Comparison of ENCODE assay signal across 32 cellular contexts in the genomic region with DNA sequence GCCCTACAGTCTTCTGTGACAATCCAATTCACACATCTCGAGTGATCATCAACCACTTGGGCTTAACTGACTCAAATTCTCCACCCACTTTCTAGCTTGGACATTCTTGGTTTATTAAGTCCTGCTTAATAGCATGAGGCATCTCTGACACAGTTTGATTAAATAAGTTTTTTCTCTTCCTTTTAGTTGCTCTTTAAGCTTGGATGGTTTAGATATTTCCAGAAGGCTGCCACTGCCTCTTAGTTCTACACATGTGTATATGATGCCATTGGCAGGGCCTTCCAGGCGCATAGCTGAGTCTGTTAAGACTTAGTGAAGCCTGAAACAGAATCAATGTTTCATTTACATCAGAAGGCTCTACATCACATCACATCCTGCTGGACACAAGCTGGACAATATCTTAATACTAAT. TPM values are rescaled to one million over a fixed set of nuclear protein-coding genes. Genes with fewer than 3 reads are reported as not detected.
DNase-seq lines count a peak whose midpoint lies in the region; ATAC-seq and TF ChIP-seq lines count a peak whose summit lies in the region.
"Had no signal": no experiment of that assay in that cellular context is flagged by ENCODE, and none has a peak within 500 bp of the region (broad histone marks: within the 10 kb centered on the region; RNA-seq: fewer than 3 reads in every experiment).

No MANE protein-coding gene starts in this region.

- H3K27ac ChIP-seq in ACC112 (ENCODE audit: low read depth, low read length): peak overlapping the region; percentile 42
- H3K27ac ChIP-seq in PC-9: no peak overlapping the region
- no peak overlapping the region for H3K27ac ChIP-seq in sigmoid colon
- H3K27ac ChIP-seq: 22Rv1, dorsolateral prefrontal cortex, foreskin keratinocyte, tibial artery had no signal

- no peaks in the 10 kb centered on the region for H4K20me1 ChIP-seq in PC-9 (ENCODE audit: insufficient read depth)

- no TSS peak for BruUV-seq in PC-9 (replicated peaks; lab: Mats Ljungman, UMichigan)

- H3K9me3 ChIP-seq in PC-9 (ENCODE audit: insufficient read depth, low read depth): no peaks in the 10 kb centered on the region
- no peaks in the 10 kb centered on the region for H3K9me3 ChIP-seq in neuron (ENCODE audit: low read length)
- H3K9me3 ChIP-seq in sigmoid colon: no peaks in the 10 kb centered on the region
- H3K9me3 ChIP-seq: tibial artery had no signal

- peak overlapping the region; percentile 30; the same call in 1 of the 2 replicates for H3K4me3 ChIP-seq in ACC112 (ENCODE audit: low read depth, low read length)
- H3K4me3 ChIP-seq in PC-9: no peak overlapping the region
- no peak overlapping the region for H3K4me3 ChIP-seq in choroid plexus epithelial cell (ENCODE audit: low read depth, low read length)
- no peak overlapping the region for H3K4me3 ChIP-seq in neuron (ENCODE audit: low read length)
- no peak overlapping the region for H3K4me3 ChIP-seq in sigmoid colon
- H3K4me3 ChIP-seq: dorsolateral prefrontal cortex, tibial artery had no signal

- ATAC-seq in activated naive CD4-positive, alpha-beta T cell treated with anti-CD3 and anti-CD28 coated beads, Interleukin-2, amount 50 U/mL, for 72 hours: no peak
- ATAC-seq in GM19324 (IDR thresholded peaks at IDR 0.05; ENCODE audit: low FRiP score, unreplicated experiment): no peak
- ATAC-seq: activated T-cell treated with anti-CD3 and anti-CD28 coated beads, Interleukin-2, amount 50 U/mL, for 4 hours had no signal

- no peaks in the 10 kb centered on the region for H3K36me3 Mint-ChIP-seq in activated naive CD4-positive, alpha-beta T cell treated with anti-CD3 and anti-CD28 coated beads, Interleukin-2, amount 50 U/mL, for 72 hours
- H3K36me3 Mint-ChIP-seq: CD4-positive, alpha-beta memory T cell; memory B cell; naive B cell had no signal

- H3K9me2 ChIP-seq in PC-9 (ENCODE audit: insufficient read depth): no peaks in the 10 kb centered on the region

- intact Hi-C loops in PC-9 (cut with micrococcal nuclease; ENCODE audit: unreplicated experiment): no loop called here
- intact Hi-C loops in sigmoid colon (cut with DNase I): no loop called here

- no peak overlapping the region for H3K4me2 ChIP-seq in PC-9

- H3F3A ChIP-seq in PC-9 (ENCODE audit: insufficient read depth, low read depth): no peaks in the 10 kb centered on the region

- H2AFZ ChIP-seq in ACC112 (ENCODE audit: low read length, unreplicated experiment) (peak overlapping the region; percentile 15), PC-9 (peak overlapping the region; percentile 21; the same call in 1 of the 2 replicates), neuron (ENCODE audit: low read depth, low read length) (peak overlapping the region; percentile 23)

- TF ChIP-seq CTCF in PC-9 (conservative IDR thresholded peaks at IDR 0.05): no peak
- no peak for TF ChIP-seq CTCF in choroid plexus epithelial cell (conservative IDR thresholded peaks at IDR 0.05; ENCODE audit: low read depth, low read length)
- TF ChIP-seq CTCF in sigmoid colon (IDR thresholded peaks at IDR 0.05): no peak

- POLR2A ChIA-PET in PC-9 (lab: Charles Lee; ENCODE audit: unreplicated experiment): no interaction called here

- H3K9me3 Mint-ChIP-seq in activated naive CD4-positive, alpha-beta T cell treated with anti-CD3 and anti-CD28 coated beads, Interleukin-2, amount 50 U/mL, for 72 hours: no peaks in the 10 kb centered on the region
- H3K9me3 Mint-ChIP-seq: activated T-cell treated with anti-CD3 and anti-CD28 coated beads, Interleukin-2, amount 50 U/mL, for 4 hours; central memory CD8-positive, alpha-beta T cell; stimulated activated naive CD8-positive, alpha-beta T cell treated with anti-CD3 and anti-CD28 coated beads, Interleukin-15, Interleukin-2, amounts not matched to agents 100 ng/mL and 50 ng/mL, for 24 hours had no signal

- DNase-seq in PC-9: no peak
- DNase-seq in choroid plexus epithelial cell (ENCODE audit: low read depth): peak; percentile 40
- DNase-seq in activated naive CD4-positive, alpha-beta T cell treated with anti-CD3 and anti-CD28 coated beads, Interleukin-2, amount 50 U/mL, for 72 hours (ENCODE audit: low spot score in 2 of 2): no peak
- no peak for DNase-seq in sigmoid colon
- no peak for DNase-seq in D341Med (ENCODE audit: low spot score)
- DNase-seq: activated CD4-positive, alpha-beta T cell treated with anti-CD3 and anti-CD28 coated beads for 48 hours; activated naive CD4-positive, alpha-beta T cell treated with Interleukin-2 at 50 U/mL for 16 hours; activated T-cell treated with anti-CD3 and anti-CD28 coated beads, Interleukin-2, amount 50 U/mL, for 4 hours; AML-193; CD4-positive, alpha-beta memory T cell; DMS 273 treated with DMSO at 0.1 percent for 48 hours; dorsolateral prefrontal cortex; GDM1; H7; Kasumi-1; naive B cell; NCI-H1694; NCI-H2171 treated with DMSO at 0.1 percent for 48 hours; NCI-H524 treated with DMSO at 0.1 percent for 48 hours; occipital lobe; RPMI8226; T-helper 2 cell; tibial artery had no signal

- H3K4me1 ChIP-seq in ACC112 (ENCODE audit: control insufficient read depth, insufficient read depth, low read length, unreplicated experiment) (peaks cover 55% of the 10 kb centered on the region), PC-9 (replicated peaks; ENCODE audit: insufficient read depth) (peaks cover 5% of the 10 kb centered on the region), neuron (ENCODE audit: insufficient read depth, low read length) (peaks cover 3% of the 10 kb centered on the region), sigmoid colon (no peaks in the 10 kb centered on the region)
- H3K4me1 ChIP-seq: foreskin keratinocyte had no signal

- no peak for TF ChIP-seq POLR2A in sigmoid colon (IDR thresholded peaks at IDR 0.05)

- no peak overlapping the region for H3K27ac Mint-ChIP-seq in activated naive CD4-positive, alpha-beta T cell treated with anti-CD3 and anti-CD28 coated beads, Interleukin-2, amount 50 U/mL, for 72 hours
- H3K27ac Mint-ChIP-seq: CD4-positive, alpha-beta memory T cell; memory B cell; naive B cell; stimulated activated naive CD8-positive, alpha-beta T cell treated with anti-CD3 and anti-CD28 coated beads, Interleukin-15, Interleukin-2, amounts not matched to agents 100 ng/mL and 50 ng/mL, for 24 hours had no signal

- CTCF ChIA-PET in PC-9 (lab: Charles Lee): no interaction called here

- H3K36me3 ChIP-seq in ACC112 (ENCODE audit: insufficient read depth, low read length) (peaks cover 7% of the 10 kb centered on the region; the same call in 1 of the 2 replicates), PC-9 (ENCODE audit: low read depth) (no peaks in the 10 kb centered on the region), neuron (ENCODE audit: insufficient read depth, low read length) (no peaks in the 10 kb centered on the region), sigmoid colon (no peaks in the 10 kb centered on the region)
- H3K36me3 ChIP-seq: tibial artery had no signal

- 85 to 90% methylated on average over 2 of the region's 2 CpGs for WGBS in sigmoid colon, 2 donors

- peaks cover 69% of the 10 kb centered on the region for H3K79me2 ChIP-seq in ACC112 (ENCODE audit: control insufficient read depth, insufficient read depth, low read length, unreplicated experiment)
- H3K79me2 ChIP-seq in PC-9 (ENCODE audit: low read depth): no peaks in the 10 kb centered on the region

- TF ChIP-seq EP300 in sigmoid colon (IDR thresholded peaks at IDR 0.05): no peak

- no peaks in the 10 kb centered on the region for H3K27me3 ChIP-seq in ACC112 (ENCODE audit: insufficient read depth, low read length)
- H3K27me3 ChIP-seq in PC-9 (ENCODE audit: insufficient read depth, low read depth): no peaks in the 10 kb centered on the region
- no peaks in the 10 kb centered on the region for H3K27me3 ChIP-seq in neuron (ENCODE audit: insufficient read depth, low read length)
- no peaks in the 10 kb centered on the region for H3K27me3 ChIP-seq in sigmoid colon
- H3K27me3 ChIP-seq: foreskin keratinocyte, tibial artery had no signal

RNA-seq across cellular contexts. Expression of a gene that starts 24.3 kb away (rescaled TPM):
- total RNA-seq in PC-9 (2021) (4.0 and 5.1 TPM in 2 replicates), sigmoid colon (under 1 TPM in 3 of 4 donors, not detected in 1; 0.14 to 0.82 (median 0.71) TPM)
- not detected for total RNA-seq in activated naive CD4-positive, alpha-beta T cell treated with anti-CD3 and anti-CD28 coated beads, Interleukin-2, amount 50 U/mL, for 72 hours
- 1 to 10 TPM in 1 of 3 donors, under 1 TPM in 2; 0.92 to 1.8 (median 0.96) TPM for polyA plus RNA-seq in sigmoid colon
- total RNA-seq: activated CD8-positive, alpha-beta memory T cell treated with anti-CD3 and anti-CD28 coated beads for 36 hours; CD4-positive, alpha-beta memory T cell had no signal
- polyA plus RNA-seq: CD4-positive, alpha-beta memory T cell had no signal
